ENCODE assay signal across 10 cellular contexts in the genomic region with DNA sequence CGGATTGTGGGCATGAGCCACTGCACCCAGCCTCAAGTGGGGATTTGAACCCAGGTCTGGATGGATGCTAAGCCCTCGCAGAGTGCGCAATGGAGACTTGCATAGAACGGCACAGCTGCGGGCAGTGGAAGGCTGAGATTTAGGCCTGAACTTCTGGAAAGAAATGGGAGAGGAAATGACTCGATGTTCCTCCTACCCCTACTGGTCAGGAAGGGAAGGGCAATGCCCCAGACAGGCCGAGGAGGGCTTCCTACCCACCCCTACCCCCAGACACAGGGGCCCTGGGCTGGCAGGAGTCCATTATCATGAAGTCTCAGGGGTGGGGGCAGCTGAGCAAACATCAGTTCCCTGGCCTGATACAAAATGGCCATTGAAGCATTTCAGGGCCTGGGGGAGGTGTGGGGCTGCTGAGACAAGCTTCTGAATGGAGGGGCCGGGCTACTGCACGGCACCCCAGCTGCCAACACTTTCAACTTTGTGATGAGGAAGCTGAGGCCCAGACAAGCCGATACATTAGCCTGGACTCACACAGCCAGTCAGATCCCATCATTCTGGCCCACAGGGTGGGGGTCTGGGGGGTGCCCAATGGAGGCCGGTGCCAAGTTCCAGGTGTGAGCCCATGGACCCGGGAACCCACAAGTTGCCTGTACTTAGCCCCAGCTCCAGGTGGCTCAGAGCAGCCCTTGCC. TPM values are rescaled to one million over a fixed set of nuclear protein-coding genes. Genes with fewer than 3 reads are reported as not detected.
A peak's percentile ranks its signal among the peaks of the same experiment; 100 is the strongest.
DNase-seq lines count a peak whose midpoint lies in the region; ATAC-seq, FAIRE-seq and TF ChIP-seq lines count a peak whose summit lies in the region.
"Had no signal": no experiment of that assay in that cellular context is flagged by ENCODE, and none has a peak within 500 bp of the region (broad histone marks: within the 10 kb centered on the region; RNA-seq: fewer than 3 reads in every experiment).

No MANE protein-coding gene starts in this region.

- no peak for ATAC-seq in GM19324 (IDR thresholded peaks at IDR 0.05; ENCODE audit: low FRiP score, unreplicated experiment)
- no peak for ATAC-seq in aorta (ENCODE audit: low FRiP score)

- intact Hi-C loops in aorta (cut with DNase I), result no loop called here

- H3F3A ChIP-seq in GM23248 (ENCODE audit: insufficient read depth), result no peaks in the 10 kb centered on the region

- DNase-seq in ACHN (peak; percentile 40), GM23248 (peak; percentile 42), keratinocyte (ENCODE audit: low read depth, low spot score) (no peak), NCI-H510A treated with DMSO at 0.1 percent for 48 hours (lab: John Stamatoyannopoulos, UW) (no peak), aorta (no peak)
- no peak for DNase-seq in T-helper 2 cell treated with Interferon-gamma antibody and Interleukin-4, amounts not matched to agents 5 μg/mL and 100 μg/mL, for 36 hours (ENCODE audit: low spot score)

- no peaks in the 10 kb centered on the region for H3K9me3 ChIP-seq in GM23248 (ENCODE audit: low read depth)
- no peaks in the 10 kb centered on the region for H3K9me3 ChIP-seq in keratinocyte (ENCODE audit: control insufficient read depth, low read depth, low read length)
- H3K9me3 ChIP-seq in aorta (ENCODE audit: control insufficient read depth, low read length), result no peaks in the 10 kb centered on the region

- H3K4me3 ChIP-seq in GM23248, result no peak overlapping the region
- H3K4me3 ChIP-seq in keratinocyte (ENCODE audit: control insufficient read depth in 2 of 3, extremely low read depth in 1 of 3, insufficient read depth in 2 of 3, low read depth in 1 of 3, low read length in 3 of 3), result no peak overlapping the region
- no peak overlapping the region for H3K4me3 ChIP-seq in aorta (ENCODE audit: low read length in 2 of 2)

- H3K27me3 ChIP-seq in GM23248 (replicated peaks; ENCODE audit: insufficient read depth) (no peaks in the 10 kb centered on the region), keratinocyte (ENCODE audit: control insufficient read depth, extremely low read depth, insufficient read depth, low read length) (no peaks in the 10 kb centered on the region), aorta (ENCODE audit: control insufficient read depth in 1 of 2, insufficient read depth in 2 of 2, low read length in 1 of 2) (no peaks in the 10 kb centered on the region)

- dilution Hi-C loops in keratinocyte (cut with MboI; ENCODE audit: extremely low pct_ligation_motif_present, low sequenced_read_pairs), result no loop called here

- no peaks in the 10 kb centered on the region for H3K36me3 Mint-ChIP-seq in T-helper 2 cell treated with Interferon-gamma antibody and Interleukin-4, amounts not matched to agents 5 μg/mL and 100 μg/mL, for 36 hours (ENCODE audit: low read depth)
- H3K36me3 Mint-ChIP-seq: memory B cell had no signal

- no peak overlapping the region for H3K27ac Mint-ChIP-seq in T-helper 2 cell treated with Interferon-gamma antibody and Interleukin-4, amounts not matched to agents 5 μg/mL and 100 μg/mL, for 36 hours
- H3K27ac Mint-ChIP-seq: memory B cell; stimulated activated naive CD8-positive, alpha-beta T cell treated with anti-CD3 and anti-CD28 coated beads, Interleukin-15, Interleukin-2, amounts not matched to agents 100 ng/mL and 50 ng/mL, for 24 hours had no signal

- in situ Hi-C loops in ACHN (cut with HindIII; ENCODE audit: low pct_ligation_motif_present, low pct_unique_long_range_greater_than_20kb, low sequenced_read_pairs), result no loop called here
- in situ Hi-C loops in GM23248 (cut with MboI), result no loop called here

- H3K36me3 ChIP-seq in GM23248 (ENCODE audit: low read depth) (no peaks in the 10 kb centered on the region), keratinocyte (ENCODE audit: control insufficient read depth in 2 of 2, extremely low read depth in 1 of 2, insufficient read depth in 2 of 2, low read length in 2 of 2) (no peaks in the 10 kb centered on the region), aorta (ENCODE audit: control insufficient read depth in 1 of 2, insufficient read depth in 2 of 2, low read length in 1 of 2) (no peaks in the 10 kb centered on the region)

- no peak overlapping the region for H3K4me3 Mint-ChIP-seq in T-helper 2 cell treated with Interferon-gamma antibody and Interleukin-4, amounts not matched to agents 5 μg/mL and 100 μg/mL, for 36 hours
- H3K4me3 Mint-ChIP-seq: memory B cell; stimulated activated naive CD8-positive, alpha-beta T cell treated with anti-CD3 and anti-CD28 coated beads, Interleukin-15, Interleukin-2, amounts not matched to agents 100 ng/mL and 50 ng/mL, for 24 hours had no signal

- H4K20me1 ChIP-seq in GM23248 (ENCODE audit: insufficient read depth), result no peaks in the 10 kb centered on the region
- H4K20me1 ChIP-seq in keratinocyte (ENCODE audit: control insufficient read depth, extremely low read depth, insufficient read depth, low read length), result no peaks in the 10 kb centered on the region

- H3K9me3 Mint-ChIP-seq in T-helper 2 cell treated with Interferon-gamma antibody and Interleukin-4, amounts not matched to agents 5 μg/mL and 100 μg/mL, for 36 hours, result no peaks in the 10 kb centered on the region
- H3K9me3 Mint-ChIP-seq: memory B cell; stimulated activated naive CD8-positive, alpha-beta T cell treated with anti-CD3 and anti-CD28 coated beads, Interleukin-15, Interleukin-2, amounts not matched to agents 100 ng/mL and 50 ng/mL, for 24 hours had no signal

- H3K9me1 ChIP-seq in keratinocyte (ENCODE audit: control insufficient read depth, extremely low read depth, insufficient read depth, low read length), result no peaks in the 10 kb centered on the region

- no peak overlapping the region for H3K4me2 ChIP-seq in GM23248 (ENCODE audit: unreplicated experiment)
- H3K4me2 ChIP-seq in keratinocyte (ENCODE audit: control insufficient read depth, extremely low read depth, insufficient read depth, low read depth, low read length), result no peak overlapping the region

- H3K4me1 ChIP-seq in GM23248 (ENCODE audit: insufficient read depth), result 0 out of 2 replicates have a peak, but pooled peaks cover 5% of the 10 kb centered on the region
- H3K4me1 ChIP-seq in keratinocyte (ENCODE audit: control insufficient read depth, extremely low read depth, insufficient read depth, low read length), result peaks cover 8% of the 10 kb centered on the region
- no peaks in the 10 kb centered on the region for H3K4me1 ChIP-seq in aorta (ENCODE audit: control insufficient read depth in 1 of 2, insufficient read depth in 2 of 2, low read length in 2 of 2)

- no peaks in the 10 kb centered on the region for H3K9me2 ChIP-seq in GM23248 (ENCODE audit: insufficient read depth)

- H3K27ac ChIP-seq in GM23248 (no peak overlapping the region), VCaP (no peak overlapping the region), keratinocyte (ENCODE audit: control insufficient read depth, insufficient read depth, low read length) (no peak overlapping the region), aorta (ENCODE audit: low read depth in 1 of 2, low read length in 2 of 2) (no peak overlapping the region)

- WGBS in GM23248 (ENCODE audit: low coverage in 1 of 2, low lambda C conversion rate in 2 of 2, missing lambda C conversion rate in 2 of 2), 2 experiments, result 81 to 86% methylated on average over 12 of the region's 12 CpGs
- 78 to 81% methylated on average over 12 of the region's 12 CpGs for WGBS in aorta, 2 donors

- TF ChIP-seq CTCF in VCaP (conservative IDR thresholded peaks at IDR 0.05) (peak; percentile 45), keratinocyte (optimal IDR thresholded peaks at IDR 0.05 in 1 of 3, IDR thresholded peaks at IDR 0.05 in 1 of 3, conservative IDR thresholded peaks at IDR 0.05 in 1 of 3; ENCODE audit: extremely low read depth in 1 of 3, insufficient read depth in 2 of 3, low read length in 3 of 3) (peak; percentile 56 to 64 (median 64))

- H2AFZ ChIP-seq in GM23248, result no peak overlapping the region
- H2AFZ ChIP-seq in keratinocyte (ENCODE audit: control insufficient read depth, low read length), result no peak overlapping the region

- no peaks in the 10 kb centered on the region for H3K79me2 ChIP-seq in GM23248 (ENCODE audit: insufficient read depth)
- no peaks in the 10 kb centered on the region for H3K79me2 ChIP-seq in keratinocyte (ENCODE audit: control insufficient read depth, insufficient read depth, low read length)

- H3K4me1 Mint-ChIP-seq in T-helper 2 cell treated with Interferon-gamma antibody and Interleukin-4, amounts not matched to agents 5 μg/mL and 100 μg/mL, for 36 hours (ENCODE audit: low read depth), result no peaks in the 10 kb centered on the region
- H3K4me1 Mint-ChIP-seq: memory B cell had no signal

- H3K27me3 Mint-ChIP-seq in T-helper 2 cell treated with Interferon-gamma antibody and Interleukin-4, amounts not matched to agents 5 μg/mL and 100 μg/mL, for 36 hours (ENCODE audit: low read depth), result peaks cover 8% of the 10 kb centered on the region

- FAIRE-seq in keratinocyte (lab: Jason Lieb, UNC), result peak; percentile 34

- H3K9ac ChIP-seq in GM23248, result no peak overlapping the region
- H3K9ac ChIP-seq in keratinocyte (ENCODE audit: control insufficient read depth, extremely low read depth, insufficient read depth, low read length), result no peak overlapping the region

RNA-seq across cellular contexts. Expression of gene WDR38, which starts 13.5 kb away (rescaled TPM):
- total RNA-seq in GM23248 (2014; rRNA removed; shearing (Covaris generic)), result not detected in 2 replicates
- not detected in 2 replicates for polyA plus RNA-seq in GM23248 (2016; fragmentation: Nextera tagmentation; extraction: Ambion mirVana)
- polyA plus RNA-seq in keratinocyte, result not detected in 3 replicates
- polyA plus RNA-seq in keratinocyte (2011; ENCODE audit: low read depth), result not detected
- not detected in 2 replicates for polyA plus RNA-seq in keratinocyte (2011; cell fraction: cytosol; rRNA removed)
- polyA plus RNA-seq in keratinocyte (2011; cell fraction: nucleus; rRNA removed), result not detected in 2 replicates
- polyA plus RNA-seq in keratinocyte (2012; ENCODE audit: low replicate concordance), result not detected in 2 replicates
- not detected in 3 replicates for polyA minus RNA-seq in keratinocyte
- polyA minus RNA-seq in keratinocyte (2011; cell fraction: cytosol; rRNA and poly(A)+ RNA removed), result not detected
- not detected in 2 replicates for polyA minus RNA-seq in keratinocyte (2011; cell fraction: nucleus; rRNA and poly(A)+ RNA removed)
- not detected for total RNA-seq in aorta
- polyA plus RNA-seq in aorta, result under 1 TPM; 0.74 to 0.75 TPM

RNA-seq across cellular contexts. Expression of gene RPL35, which starts 22.0 kb away (rescaled TPM):
- total RNA-seq in GM23248 (2014; rRNA removed; shearing (Covaris generic)), result 1,199 and 1,347 TPM in 2 replicates
- polyA plus RNA-seq in GM23248 (2016; fragmentation: Nextera tagmentation; extraction: Ambion mirVana) (1,193 and 1,202 TPM in 2 replicates), keratinocyte (2,334 to 5,073 TPM (median 3,325 TPM) in 3 replicates), aorta (1,000 to 10,000 TPM; 3,301 to 6,282 TPM)
- 2,668 TPM for polyA plus RNA-seq in keratinocyte (2011; ENCODE audit: low read depth)
- 894 and 1,713 TPM in 2 replicates for polyA plus RNA-seq in keratinocyte (2011; cell fraction: cytosol; rRNA removed)
- polyA plus RNA-seq in keratinocyte (2011; cell fraction: nucleus; rRNA removed), result 508 and 737 TPM in 2 replicates
- 3,012 and 3,893 TPM in 2 replicates for polyA plus RNA-seq in keratinocyte (2012; ENCODE audit: low replicate concordance)
- 341 to 1,372 TPM (median 505 TPM) in 3 replicates for polyA minus RNA-seq in keratinocyte
- 894 TPM for polyA minus RNA-seq in keratinocyte (2011; cell fraction: cytosol; rRNA and poly(A)+ RNA removed)
- polyA minus RNA-seq in keratinocyte (2011; cell fraction: nucleus; rRNA and poly(A)+ RNA removed), result 127 TPM in 2 replicates
- 100 to 1,000 TPM; 806 to 812 TPM for total RNA-seq in aorta

RNA-seq across cellular contexts. Expression of gene ARPC5L, which starts 22.2 kb away (rescaled TPM):
- total RNA-seq in GM23248 (2014; rRNA removed; shearing (Covaris generic)), result 21.9 and 31.5 TPM in 2 replicates
- polyA plus RNA-seq in GM23248 (2016; fragmentation: Nextera tagmentation; extraction: Ambion mirVana) (75.0 and 77.6 TPM in 2 replicates), keratinocyte (79.5 to 107 TPM (median 102 TPM) in 3 replicates), aorta (10 to 100 TPM; 27.4 to 29.8 TPM)
- polyA plus RNA-seq in keratinocyte (2011; ENCODE audit: low read depth), result 193 TPM
- polyA plus RNA-seq in keratinocyte (2011; cell fraction: cytosol; rRNA removed), result 97.3 and 103 TPM in 2 replicates
- 58.9 and 80.7 TPM in 2 replicates for polyA plus RNA-seq in keratinocyte (2011; cell fraction: nucleus; rRNA removed)
- 88.5 and 126 TPM in 2 replicates for polyA plus RNA-seq in keratinocyte (2012; ENCODE audit: low replicate concordance)
- 13.2 to 34.9 TPM (median 23.4 TPM) in 3 replicates for polyA minus RNA-seq in keratinocyte
- polyA minus RNA-seq in keratinocyte (2011; cell fraction: cytosol; rRNA and poly(A)+ RNA removed), result 41.1 TPM
- polyA minus RNA-seq in keratinocyte (2011; cell fraction: nucleus; rRNA and poly(A)+ RNA removed), result 11.7 and 14.9 TPM in 2 replicates
- 10 to 100 TPM; 22.7 to 24.4 TPM for total RNA-seq in aorta

Comparison
In these comparisons a context has a peak if more than half of its experiments do, and no peak if none do; other contexts are left out.
1. DNase-seq: peak in ACHN (single experiment) and GM23248 (single experiment); none in keratinocyte (single experiment), NCI-H510A treated with DMSO at 0.1 percent for 48 hours (single experiment), aorta (0 of 2) and T-helper 2 cell treated with Interferon-gamma antibody and Interleukin-4, amounts not matched to agents 5 μg/mL and 100 μg/mL, for 36 hours (single experiment).